1 cellular context compared by ENCODE assay signal in the genomic region with DNA sequence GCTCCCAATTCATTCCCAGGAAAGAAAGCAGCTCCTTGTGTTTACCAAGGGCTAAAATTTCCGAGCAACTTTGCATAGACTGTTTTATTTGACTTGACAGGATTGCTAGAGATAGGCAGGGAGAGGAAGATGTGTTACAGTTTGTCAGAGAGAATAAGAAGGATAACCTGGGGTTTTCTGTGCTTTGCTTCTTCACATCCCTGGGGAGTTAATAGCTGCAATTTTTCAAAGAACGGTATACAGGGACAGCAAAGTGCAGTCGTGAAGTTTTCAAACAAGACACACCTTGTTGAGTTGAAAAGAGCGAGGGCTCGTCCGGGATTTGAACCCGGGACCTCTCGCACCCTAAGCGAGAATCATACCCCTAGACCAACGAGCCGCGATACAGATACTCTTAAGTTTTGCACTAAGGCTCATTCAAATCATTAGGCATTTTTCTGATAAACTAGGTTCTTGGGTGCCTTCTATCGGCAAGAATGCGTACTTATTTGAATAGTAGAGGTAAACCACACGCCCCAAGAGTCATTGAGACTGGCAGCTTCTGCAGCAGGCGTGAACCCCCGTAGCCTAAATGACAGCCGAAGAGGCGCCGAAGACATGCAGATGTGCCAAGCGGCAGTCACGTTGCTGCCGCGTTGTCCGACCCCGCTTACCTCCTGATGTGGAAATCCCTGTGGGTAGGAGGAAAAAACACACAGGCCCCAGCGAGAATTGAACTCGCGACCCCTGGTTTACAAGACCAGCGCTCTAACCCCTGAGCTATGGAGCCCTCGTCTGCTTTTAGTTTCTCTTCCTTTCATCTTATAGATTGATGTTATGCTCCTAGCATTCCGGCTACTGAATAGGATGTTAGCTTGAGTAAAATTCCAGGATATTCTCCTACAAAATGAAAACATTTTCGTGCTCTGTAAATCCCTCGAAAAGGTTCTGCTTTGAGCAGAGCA.
TF ChIP-seq lines count a peak whose summit lies in the region.

No MANE protein-coding gene starts in this region.

TF ChIP-seq in endothelial cell of umbilical vein, 7 proteins besides CTCF, POLR2A, EP300 and RAD21:
- TF ChIP-seq GATA2 (IDR thresholded peaks at IDR 0.05; ENCODE audit: insufficient read depth, insufficient read length, low read depth, low read length) (peak; percentile 39), FOS (IDR thresholded peaks at IDR 0.05; ENCODE audit: borderline replicate concordance, insufficient read depth, low read length) (peak; percentile 5), EZH2 (IDR thresholded peaks at IDR 0.05; ENCODE audit: borderline replicate concordance, low read depth, low read length, severe bottlenecking) (no peak), MYC (IDR thresholded peaks at IDR 0.05; ENCODE audit: low read depth, low read length) (peak; percentile 52)
- TF ChIP-seq, protein P1, sequence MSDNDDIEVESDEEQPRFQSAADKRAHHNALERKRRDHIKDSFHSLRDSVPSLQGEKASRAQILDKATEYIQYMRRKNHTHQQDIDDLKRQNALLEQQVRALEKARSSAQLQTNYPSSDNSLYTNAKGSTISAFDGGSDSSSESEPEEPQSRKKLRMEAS (IDR thresholded peaks at IDR 0.05; ENCODE audit: insufficient read depth, insufficient read length), result no peak
TF ChIP-seq in endothelial cell of umbilical vein: peak in this region for 3.
